ENCODE assay signal across 19 cellular contexts in genomic region chr12:109654357-109654756, GRCh38. TPM values are rescaled to one million over a fixed set of nuclear protein-coding genes. Genes with fewer than 3 reads are reported as not detected.
DNase-seq lines count a peak whose midpoint lies in the region; ATAC-seq, FAIRE-seq and TF ChIP-seq lines count a peak whose summit lies in the region.
"Had no signal": no experiment of that assay in that cellular context is flagged by ENCODE, and none has a peak within 500 bp of the region (broad histone marks: within the 10 kb centered on the region; RNA-seq: fewer than 3 reads in every experiment).

No MANE protein-coding gene starts in this region.

- ATAC-seq in activated CD8-positive, alpha-beta memory T cell treated with anti-CD3 and anti-CD28 coated beads, Interleukin-2, amount 10 ng/mL, durations not matched to agents 7 days and 5 days = peak; percentile 20
- ATAC-seq: HepG2 had no signal

- H3K9me3 ChIP-seq in kidney (ENCODE audit: control insufficient read depth in 1 of 2, low read length in 2 of 2) (no peaks in the 10 kb centered on the region), skeletal muscle tissue (ENCODE audit: control insufficient read depth in 3 of 3, low read length in 3 of 3) (no peaks in the 10 kb centered on the region)

- no peak for DNase-seq in activated CD8-positive, alpha-beta memory T cell treated with anti-CD3 and anti-CD28 coated beads, Interleukin-2, amount 10 ng/mL, durations not matched to agents 7 days and 5 days
- DNase-seq in activated CD8-positive, alpha-beta memory T cell treated with anti-CD3 and anti-CD28 coated beads, Interleukin-2, amount 50 U/mL, for 48 hours = no peak
- DNase-seq in endothelial cell (ENCODE audit: low spot score) = no peak
- peak; percentile 84 for DNase-seq in kidney
- no peak for DNase-seq in HCEC 1CT
- no peak for DNase-seq in NCI-H2081 treated with DMSO at 0.1 percent for 48 hours (lab: John Stamatoyannopoulos, UW)
- no peak for DNase-seq in pons (ENCODE audit: low spot score)
- DNase-seq: 8988T, C1 segment of cervical spinal cord, EL, HFFc6, KG1, NCI-H1436 treated with DMSO at 0.1 percent for 48 hours, NCI-H2029 treated with DMSO at 0.1 percent for 48 hours, NCI-H510A treated with DMSO at 0.1 percent for 48 hours, NCI-H82, PC-9 had no signal

- H3K27me3 ChIP-seq in skeletal muscle tissue (ENCODE audit: control insufficient read depth in 3 of 3, insufficient read depth in 3 of 3, low read length in 3 of 3) = no peaks in the 10 kb centered on the region

- CTCF ChIA-PET in activated CD8-positive, alpha-beta memory T cell treated with anti-CD3 and anti-CD28 coated beads, Interleukin-2, amount 10 ng/mL, durations not matched to agents 7 days and 5 days (lab: Charles Lee) = no interaction called here

- H3K4me1 Mint-ChIP-seq in activated CD8-positive, alpha-beta memory T cell treated with anti-CD3 and anti-CD28 coated beads, Interleukin-2, amount 10 ng/mL, durations not matched to agents 7 days and 5 days = no peaks in the 10 kb centered on the region
- peaks cover 18% of the 10 kb centered on the region for H3K4me1 Mint-ChIP-seq in endothelial cell (ENCODE audit: unreplicated experiment)

- no peaks in the 10 kb centered on the region for H3K4me1 ChIP-seq in kidney (ENCODE audit: control insufficient read depth in 1 of 2, insufficient read depth in 1 of 2, low read depth in 1 of 2, low read length in 2 of 2)
- H3K4me1 ChIP-seq in skeletal muscle tissue (ENCODE audit: control insufficient read depth in 3 of 3, insufficient read depth in 3 of 3, low read length in 3 of 3) = peaks cover 5 to 16% (median 15%) of the 10 kb centered on the region in 3 donors

- no peak overlapping the region for H3K4me3 Mint-ChIP-seq in activated CD8-positive, alpha-beta memory T cell treated with anti-CD3 and anti-CD28 coated beads, Interleukin-2, amount 10 ng/mL, durations not matched to agents 7 days and 5 days
- no peak overlapping the region for H3K4me3 Mint-ChIP-seq in endothelial cell (ENCODE audit: unreplicated experiment)
- H3K4me3 Mint-ChIP-seq: HFFc6 had no signal

- FAIRE-seq in kidney (lab: Jason Lieb, UNC) = no peak
- FAIRE-seq: HepG2 had no signal

- H3K27me3 Mint-ChIP-seq in activated CD8-positive, alpha-beta memory T cell treated with anti-CD3 and anti-CD28 coated beads, Interleukin-2, amount 10 ng/mL, durations not matched to agents 7 days and 5 days = peaks cover 16% of the 10 kb centered on the region
- peaks cover 2% of the 10 kb centered on the region for H3K27me3 Mint-ChIP-seq in endothelial cell (ENCODE audit: unreplicated experiment)

- no peak overlapping the region for H3K27ac Mint-ChIP-seq in activated CD8-positive, alpha-beta memory T cell treated with anti-CD3 and anti-CD28 coated beads, Interleukin-2, amount 10 ng/mL, durations not matched to agents 7 days and 5 days
- peak overlapping the region; percentile 70 for H3K27ac Mint-ChIP-seq in endothelial cell (ENCODE audit: unreplicated experiment)
- H3K27ac Mint-ChIP-seq: HFFc6 had no signal

- intact Hi-C loops in kidney (cut with DNase I) = no loop called here

- H3K27ac ChIP-seq in kidney (ENCODE audit: low read depth in 2 of 2, low read length in 2 of 2) (peak overlapping the region in 1 of 2 donors; percentile 20), skeletal muscle tissue (ENCODE audit: low read depth, low read length) (peak overlapping the region; percentile 50)
- H3K27ac ChIP-seq: PC-9 had no signal

- TF ChIP-seq CTCF in endothelial cell (IDR thresholded peaks at IDR 0.05; ENCODE audit: unreplicated experiment) (no peak), kidney (IDR thresholded peaks at IDR 0.05; ENCODE audit: borderline replicate concordance, extremely low read depth, insufficient read depth) (no peak)

- H3K9me3 Mint-ChIP-seq in activated CD8-positive, alpha-beta memory T cell treated with anti-CD3 and anti-CD28 coated beads, Interleukin-2, amount 10 ng/mL, durations not matched to agents 7 days and 5 days (ENCODE audit: low read depth) = no peaks in the 10 kb centered on the region
- H3K9me3 Mint-ChIP-seq in endothelial cell (ENCODE audit: unreplicated experiment) = no peaks in the 10 kb centered on the region
- H3K9me3 Mint-ChIP-seq: HFFc6 had no signal

- no peaks in the 10 kb centered on the region for H3K36me3 Mint-ChIP-seq in activated CD8-positive, alpha-beta memory T cell treated with anti-CD3 and anti-CD28 coated beads, Interleukin-2, amount 10 ng/mL, durations not matched to agents 7 days and 5 days
- H3K36me3 Mint-ChIP-seq in endothelial cell (ENCODE audit: low read depth, unreplicated experiment) = no peaks in the 10 kb centered on the region

- no peaks in the 10 kb centered on the region for H3K36me3 ChIP-seq in kidney (ENCODE audit: control insufficient read depth in 1 of 2, insufficient read depth in 2 of 2, low read length in 2 of 2)
- H3K36me3 ChIP-seq in skeletal muscle tissue (ENCODE audit: control insufficient read depth in 3 of 3, insufficient read depth in 3 of 3, low read length in 3 of 3) = no peaks in the 10 kb centered on the region

- no peak overlapping the region for H3K4me3 ChIP-seq in kidney (ENCODE audit: low read length in 2 of 2)
- peak overlapping the region in 2 of 3 donors; percentile 29 to 60 for H3K4me3 ChIP-seq in skeletal muscle tissue (ENCODE audit: low read length in 3 of 3)
- H3K4me3 ChIP-seq: PC-9 had no signal

- H3K9ac ChIP-seq in kidney (ENCODE audit: low read length in 2 of 2) (no peak overlapping the region), skeletal muscle tissue (ENCODE audit: low read depth in 1 of 3, low read length in 3 of 3) (peak overlapping the region in 2 of 3 donors; percentile 50 to 62)

RNA-seq across cellular contexts. Expression of gene FAM222A, which starts 59.3 kb away (rescaled TPM):
- total RNA-seq in activated CD8-positive, alpha-beta memory T cell treated with anti-CD3 and anti-CD28 coated beads, Interleukin-2, amount 10 ng/mL, durations not matched to agents 7 days and 5 days = 1 to 10 TPM in 1 of 2 experiments, under 1 TPM in 1; 0.70 to 1.6 TPM
- total RNA-seq in endothelial cell (ENCODE audit: unreplicated experiment) = 14.2 TPM
- total RNA-seq in kidney = 3.7 TPM
- polyA plus RNA-seq in kidney (ENCODE audit: insufficient read depth, low read depth, low replicate concordance) = 12.5 TPM
- 1.0 TPM for total RNA-seq in skeletal muscle tissue

Comparison
In these comparisons a context has a peak if more than half of its experiments do, and no peak if none do; other contexts are left out.
1. H3K4me3 ChIP-seq: peak in skeletal muscle tissue (2 of 3); none in kidney (0 of 2).
2. H3K9ac ChIP-seq: peak in skeletal muscle tissue (2 of 3); none in kidney (0 of 2).